1 cellular context compared by ENCODE assay signal in the genomic region with DNA sequence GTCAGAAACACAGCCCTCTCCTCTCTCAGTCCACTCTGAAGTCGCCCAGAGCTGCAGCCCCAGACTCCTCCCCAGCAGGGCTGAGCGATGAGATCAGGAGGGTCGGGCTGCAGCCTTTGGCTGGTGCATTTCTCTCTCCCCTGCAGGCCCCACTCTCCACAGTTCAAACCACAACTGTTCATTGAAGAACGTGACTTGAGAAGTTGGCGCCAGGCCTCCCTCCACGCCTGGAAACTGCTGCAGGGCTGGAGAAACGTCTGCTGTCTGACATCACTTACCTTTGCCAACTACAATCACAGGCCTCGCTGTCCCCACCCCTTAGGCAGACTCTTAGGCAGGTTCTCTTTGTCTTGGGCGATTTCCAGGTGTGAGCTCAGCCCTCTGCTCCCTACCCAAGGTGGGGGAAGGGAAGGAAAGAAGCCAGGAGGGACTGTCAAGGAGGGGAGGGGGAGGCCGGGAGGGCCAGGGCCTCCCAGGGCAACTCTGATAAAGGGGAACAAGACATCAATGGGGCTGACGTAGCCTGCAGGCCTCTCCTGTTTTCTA.
A peak's percentile ranks its signal among the peaks of the same experiment; 100 is the strongest.
TF ChIP-seq lines count a peak whose summit lies in the region.

No MANE protein-coding gene starts in this region.

TF ChIP-seq in H1, 55 proteins besides CTCF, POLR2A, EP300 and RAD21:
- TF ChIP-seq CREB1 (IDR thresholded peaks at IDR 0.05) (0 out of 2 replicates have a peak, but pooled peaks have one; percentile 14), SUZ12 (IDR thresholded peaks at IDR 0.05; ENCODE audit: low read length) (no peak), TAF7 (optimal IDR thresholded peaks at IDR 0.05; ENCODE audit: borderline replicate concordance, low read depth, low read length) (no peak), MAX (IDR thresholded peaks at IDR 0.05) (peak; percentile 54; the same call in 1 of the 2 replicates), RBBP5 (IDR thresholded peaks at IDR 0.05; ENCODE audit: borderline replicate concordance, low read depth, low read length) (peak; percentile 93), EGR1 (IDR thresholded peaks at IDR 0.05; ENCODE audit: borderline replicate concordance, low read depth, low read length) (no peak), TAF1 (IDR thresholded peaks at IDR 0.05; ENCODE audit: low read depth, low read length) (peak; percentile 74), E2F6 (IDR thresholded peaks at IDR 0.05) (peak; percentile 79), TBP (IDR thresholded peaks at IDR 0.05; ENCODE audit: low read depth, low read length) (peak; percentile 41; the same call in 1 of the 2 replicates), NANOG (IDR thresholded peaks at IDR 0.05; ENCODE audit: insufficient read depth, low read depth, low read length, poor library complexity, severe bottlenecking) (no peak), ASH2L (IDR thresholded peaks at IDR 0.05; ENCODE audit: low read length) (peak; percentile 98), TEAD4 (IDR thresholded peaks at IDR 0.05; ENCODE audit: low read depth, low read length) (no peak), SP1 (IDR thresholded peaks at IDR 0.05; ENCODE audit: low read depth, low read length) (peak; percentile 74; the same call in 1 of the 2 replicates), CHD2 (IDR thresholded peaks at IDR 0.05; ENCODE audit: low read length) (0 out of 2 replicates have a peak, but pooled peaks have one; percentile 29), TCF12 (IDR thresholded peaks at IDR 0.05; ENCODE audit: low read depth, low read length) (peak; percentile 91), USF2 (IDR thresholded peaks at IDR 0.05; ENCODE audit: low read length) (no peak), RFX5 (IDR thresholded peaks at IDR 0.05; ENCODE audit: borderline replicate concordance, low read depth, low read length) (no peak), PHF8 (conservative IDR thresholded peaks at IDR 0.05; ENCODE audit: low read depth, low read length) (0 out of 2 replicates have a peak, but pooled peaks have one; percentile 34), POLR2AphosphoS5 (IDR thresholded peaks at IDR 0.05; ENCODE audit: low read depth, low read length) (peak; percentile 57; the same call in 1 of the 2 replicates), RNF2 (IDR thresholded peaks at IDR 0.05; ENCODE audit: borderline replicate concordance, low read depth, low read length, missing control alignments, poor library complexity, severe bottlenecking) (no peak), ATF2 (IDR thresholded peaks at IDR 0.05; ENCODE audit: low read length) (peak; percentile 66; the same call in 1 of the 2 replicates)
TF ChIP-seq in H1: peak in this region for 13.
